Comparison of ENCODE assay signal across 12 cellular contexts in the genomic region with DNA sequence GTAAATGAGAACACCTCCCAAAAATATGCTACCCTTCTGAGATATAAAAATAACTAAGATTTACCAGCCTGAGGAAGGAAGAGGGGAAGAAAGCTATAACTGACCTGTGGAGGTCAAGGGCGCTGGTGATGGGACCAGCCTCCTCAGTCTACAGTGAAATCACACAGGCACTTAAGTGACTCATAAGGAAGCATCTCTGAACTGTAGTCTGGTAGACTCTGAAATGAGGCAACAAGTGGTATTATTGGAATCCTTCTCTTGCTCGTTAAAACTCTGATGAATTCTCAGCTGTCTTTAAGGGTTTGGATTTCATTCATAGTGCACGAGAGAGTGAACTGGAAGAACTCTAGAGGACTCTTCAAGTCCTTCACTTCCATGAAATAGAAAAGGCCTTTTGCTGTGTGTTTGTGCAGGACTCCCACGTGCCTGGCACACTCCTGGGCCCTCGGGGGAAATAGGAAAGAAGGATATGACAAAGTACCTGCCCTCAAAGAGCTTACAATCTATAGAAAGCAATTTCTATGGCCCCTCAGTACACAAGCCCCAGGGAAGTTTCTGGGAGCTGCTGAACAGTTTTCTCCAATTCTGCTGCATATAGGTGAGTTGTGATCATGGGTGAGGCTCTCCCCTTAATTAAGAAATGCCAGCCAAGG.
A peak's percentile ranks its signal among the peaks of the same experiment; 100 is the strongest.
DNase-seq lines count a peak whose midpoint lies in the region; ATAC-seq, FAIRE-seq and TF ChIP-seq lines count a peak whose summit lies in the region.
"Had no signal": no experiment of that assay in that cellular context is flagged by ENCODE, and none has a peak within 500 bp of the region (broad histone marks: within the 10 kb centered on the region; RNA-seq: fewer than 3 reads in every experiment).

No MANE protein-coding gene starts in this region.

- H3K9me3 ChIP-seq in left lung, result no peaks in the 10 kb centered on the region
- H3K9me3 ChIP-seq: BE2C, ovary had no signal

- H3K36me3 ChIP-seq in left lung, result no peaks in the 10 kb centered on the region
- H3K36me3 ChIP-seq: BE2C, ovary had no signal

- DNase-seq in ACHN (peak; percentile 37), HTR-8/SVneo (ENCODE audit: insufficient read length, low spot score) (peak; percentile 84), astrocyte of the hippocampus (ENCODE audit: low read depth, low spot score) (peak; percentile 63), left lung (no peak), 8988T (no peak), posterior cingulate gyrus (no peak), NCI-H345 treated with DMSO at 0.1 percent for 48 hours (lab: John Stamatoyannopoulos, UW; ENCODE audit: unreplicated experiment) (no peak)
- no peak for DNase-seq in stimulated activated CD4-positive, alpha-beta T cell treated with anti-CD3 and anti-CD28 coated beads, Interleukin-4, amount 100 ng/mL, for 24 hours
- DNase-seq: BE2C, head of caudate nucleus had no signal

- peaks cover 4 to 42% of the 10 kb centered on the region in 2 donors for H3K4me1 ChIP-seq in left lung
- H3K4me1 ChIP-seq: BE2C had no signal

- in situ Hi-C loops in ACHN (cut with HindIII; ENCODE audit: low pct_ligation_motif_present, low pct_unique_long_range_greater_than_20kb, low sequenced_read_pairs), result no loop called here

- intact Hi-C loops in left lung (cut with DNase I) (no loop called here), posterior cingulate gyrus (cut with DNase I) (no loop called here)

- no peak for FAIRE-seq in HTR-8/SVneo (lab: Jason Lieb, UNC)

- H3K27me3 ChIP-seq in left lung, result no peaks in the 10 kb centered on the region
- H3K27me3 ChIP-seq: BE2C, ovary had no signal

- TF ChIP-seq CTCF in left lung (IDR thresholded peaks at IDR 0.05), result no peak

- no peak overlapping the region for H3K4me3 ChIP-seq in left lung
- H3K4me3 ChIP-seq: ovary had no signal

- H3K27ac ChIP-seq in left lung, result peak overlapping the region; percentile 30 to 71

- ATAC-seq in left lung, result peak; percentile 89
- ATAC-seq: activated CD4-positive, CD25-positive, alpha-beta regulatory T cell treated with anti-CD3 and anti-CD28 coated beads, Interleukin-2, amount 50 U/mL, for 24 hours had no signal

Comparison
In these comparisons a context has a peak if more than half of its experiments do, and no peak if none do; other contexts are left out.
1. DNase-seq: peak in ACHN (single experiment), HTR-8/SVneo (single experiment) and astrocyte of the hippocampus (single experiment); none in left lung (0 of 2), 8988T (single experiment), stimulated activated CD4-positive, alpha-beta T cell treated with anti-CD3 and anti-CD28 coated beads, Interleukin-4, amount 100 ng/mL, for 24 hours (single experiment), posterior cingulate gyrus (0 of 10) and NCI-H345 treated with DMSO at 0.1 percent for 48 hours (single experiment).